ENCODE assay signal across 2 cellular contexts in genomic region chr14:98935921-98936320, GRCh38.
TF ChIP-seq lines count a peak whose summit lies in the region.

No MANE protein-coding gene starts in this region.

TF ChIP-seq in IMR-90, 13 proteins besides CTCF, POLR2A, EP300 and RAD21:
- TF ChIP-seq RCOR1 (IDR thresholded peaks at IDR 0.05; ENCODE audit: insufficient replicate concordance, low read length) (no peak), CEBPB (IDR thresholded peaks at IDR 0.05; ENCODE audit: low read depth, low read length) (no peak), RFX5 (IDR thresholded peaks at IDR 0.05; ENCODE audit: low read depth, low read length) (no peak), SMC3 (IDR thresholded peaks at IDR 0.05; ENCODE audit: low read depth, low read length) (no peak), NFE2L2 (IDR thresholded peaks at IDR 0.05; ENCODE audit: low read depth, low read length) (no peak)

TF ChIP-seq in SK-N-SH, 30 proteins besides CTCF, POLR2A, EP300 and RAD21:
- TF ChIP-seq FOXJ3 (CRISPR knock-in tag; IDR thresholded peaks at IDR 0.05) (no peak), RFX5 (IDR thresholded peaks at IDR 0.05; ENCODE audit: low read length) (no peak), MXI1 (IDR thresholded peaks at IDR 0.05; ENCODE audit: low read depth, low read length) (no peak), EZH2phosphoT487 (IDR thresholded peaks at IDR 0.05; ENCODE audit: borderline replicate concordance, low read depth) (no peak), GATA2 (CRISPR knock-in tag; IDR thresholded peaks at IDR 0.05) (no peak), FOXM1 (IDR thresholded peaks at IDR 0.05; ENCODE audit: low read depth) (no peak), GABPA (IDR thresholded peaks at IDR 0.05; ENCODE audit: low read depth) (no peak), MAX (IDR thresholded peaks at IDR 0.05; ENCODE audit: low read depth) (no peak), TAF1 (IDR thresholded peaks at IDR 0.05; ENCODE audit: borderline replicate concordance, low read depth, low read length) (no peak), SMC3 (IDR thresholded peaks at IDR 0.05; ENCODE audit: low read depth, low read length) (no peak), CHD2 (IDR thresholded peaks at IDR 0.05; ENCODE audit: low read length, partially characterized antibody) (no peak), RXRA (IDR thresholded peaks at IDR 0.05; ENCODE audit: borderline replicate concordance, low read depth) (no peak)
TF ChIP-seq in SK-N-SH: peak in this region for 0.
